In genomic region chr3:185807455-185808068, GRCh38 we compare ENCODE assay signal across 10 cellular contexts. TPM values are rescaled to one million over a fixed set of nuclear protein-coding genes. Genes with fewer than 3 reads are reported as not detected.
A peak's percentile ranks its signal among the peaks of the same experiment; 100 is the strongest.
DNase-seq lines count a peak whose midpoint lies in the region; ATAC-seq and TF ChIP-seq lines count a peak whose summit lies in the region.
"Had no signal": no experiment of that assay in that cellular context is flagged by ENCODE, and none has a peak within 500 bp of the region (broad histone marks: within the 10 kb centered on the region; RNA-seq: fewer than 3 reads in every experiment).

No MANE protein-coding gene starts in this region.

- no peak overlapping the region for H3K4me3 Mint-ChIP-seq in activated CD4-positive, alpha-beta memory T cell treated with anti-CD3 and anti-CD28 coated beads for 36 hours
- H3K4me3 Mint-ChIP-seq in activated CD4-positive, alpha-beta memory T cell treated with anti-CD3 and anti-CD28 coated beads, Interleukin-2, amount 10 ng/mL, durations not matched to agents 7 days and 5 days, result no peak overlapping the region
- H3K4me3 Mint-ChIP-seq in activated CD8-positive, alpha-beta T cell treated with anti-CD3 and anti-CD28 coated beads for 36 hours, result no peak overlapping the region

- intact Hi-C loops in activated CD4-positive, alpha-beta memory T cell treated with anti-CD3 and anti-CD28 coated beads for 36 hours (cut with micrococcal nuclease), result no loop called here
- intact Hi-C loops in activated CD8-positive, alpha-beta T cell treated with anti-CD3 and anti-CD28 coated beads for 36 hours (cut with micrococcal nuclease), result no loop called here

- POLR2A ChIA-PET in activated CD4-positive, alpha-beta memory T cell treated with anti-CD3 and anti-CD28 coated beads for 36 hours (lab: Charles Lee), result no interaction called here
- POLR2A ChIA-PET in activated CD4-positive, alpha-beta memory T cell treated with anti-CD3 and anti-CD28 coated beads, Interleukin-2, amount 10 ng/mL, durations not matched to agents 7 days and 5 days (lab: Charles Lee), result no interaction called here
- POLR2A ChIA-PET in RWPE1 (lab: Yijun Ruan, JAX; ENCODE audit: low non-redundant PET), result interaction anchor here (0.5 kb wide), 1 partner anchor 11 kb away, joined by 3 read pairs; no protein-coding TSS in a partner anchor
- POLR2A ChIA-PET in activated CD8-positive, alpha-beta T cell treated with anti-CD3 and anti-CD28 coated beads for 36 hours (lab: Charles Lee), result interaction anchor here (1.0 kb wide), 1 partner anchor 34 kb away, joined by 3 read pairs; no protein-coding TSS in a partner anchor

- CTCF ChIA-PET in activated CD4-positive, alpha-beta memory T cell treated with anti-CD3 and anti-CD28 coated beads for 36 hours (lab: Charles Lee), result interaction anchor here (0.7 to 1.1 kb wide), 2 partner anchors 15 to 42 kb away, joined by 3 to 5 read pairs; no protein-coding TSS in a partner anchor
- CTCF ChIA-PET in activated CD4-positive, alpha-beta memory T cell treated with anti-CD3 and anti-CD28 coated beads, Interleukin-2, amount 10 ng/mL, durations not matched to agents 7 days and 5 days (lab: Charles Lee), result interaction anchor here (0.9 to 1.2 kb wide), 2 partner anchors 36 to 39 kb away, joined by 3 to 4 read pairs; no protein-coding TSS in a partner anchor
- CTCF ChIA-PET in RWPE1 (lab: Yijun Ruan, JAX), result interaction anchor here (0.7 to 1.5 kb wide), 3 partner anchors 39 to 737 kb away, joined by 3 to 5 read pairs (median 4); no protein-coding TSS in a partner anchor
- CTCF ChIA-PET in activated CD8-positive, alpha-beta T cell treated with anti-CD3 and anti-CD28 coated beads for 36 hours (lab: Charles Lee), result interaction anchor here (0.9 kb wide), 1 partner anchor 147 kb away, joined by 3 read pairs; no protein-coding TSS in a partner anchor

- DNase-seq in activated CD4-positive, alpha-beta memory T cell treated with anti-CD3 and anti-CD28 coated beads for 36 hours, result peak; percentile 20
- no peak for DNase-seq in activated CD4-positive, alpha-beta memory T cell treated with anti-CD3 and anti-CD28 coated beads, Interleukin-2, amount 10 ng/mL, durations not matched to agents 7 days and 5 days
- DNase-seq in RWPE1 (ENCODE audit: low spot score) (peak; percentile 35), fibroblast of mammary gland (ENCODE audit: low read depth) (peak; percentile 99), stromal cell of bone marrow (ENCODE audit: low read depth) (peak; percentile 79)
- no peak for DNase-seq in activated CD8-positive, alpha-beta T cell treated with anti-CD3 and anti-CD28 coated beads for 36 hours
- DNase-seq: activated CD4-positive, alpha-beta T cell treated with anti-CD3 and anti-CD28 coated beads, Interleukin-2, amount 50 U/mL, for 1 hour had no signal

- H3K9me3 Mint-ChIP-seq in activated CD4-positive, alpha-beta memory T cell treated with anti-CD3 and anti-CD28 coated beads for 36 hours, result no peaks in the 10 kb centered on the region
- H3K9me3 Mint-ChIP-seq in activated CD4-positive, alpha-beta memory T cell treated with anti-CD3 and anti-CD28 coated beads, Interleukin-2, amount 10 ng/mL, durations not matched to agents 7 days and 5 days, result no peaks in the 10 kb centered on the region
- no peaks in the 10 kb centered on the region for H3K9me3 Mint-ChIP-seq in activated CD8-positive, alpha-beta T cell treated with anti-CD3 and anti-CD28 coated beads for 36 hours

- no peak overlapping the region for H3K4me3 ChIP-seq in fibroblast of mammary gland (ENCODE audit: control insufficient read depth, low read depth, low read length)
- H3K4me3 ChIP-seq: thoracic aorta had no signal

- no peaks in the 10 kb centered on the region for H3K36me3 Mint-ChIP-seq in activated CD4-positive, alpha-beta memory T cell treated with anti-CD3 and anti-CD28 coated beads for 36 hours
- H3K36me3 Mint-ChIP-seq in activated CD4-positive, alpha-beta memory T cell treated with anti-CD3 and anti-CD28 coated beads, Interleukin-2, amount 10 ng/mL, durations not matched to agents 7 days and 5 days (ENCODE audit: low read depth), result no peaks in the 10 kb centered on the region
- H3K36me3 Mint-ChIP-seq in activated CD8-positive, alpha-beta T cell treated with anti-CD3 and anti-CD28 coated beads for 36 hours (ENCODE audit: low read depth), result no peaks in the 10 kb centered on the region

- peaks cover 3% of the 10 kb centered on the region for H3K27me3 Mint-ChIP-seq in activated CD4-positive, alpha-beta memory T cell treated with anti-CD3 and anti-CD28 coated beads for 36 hours
- peaks cover 13% of the 10 kb centered on the region for H3K27me3 Mint-ChIP-seq in activated CD4-positive, alpha-beta memory T cell treated with anti-CD3 and anti-CD28 coated beads, Interleukin-2, amount 10 ng/mL, durations not matched to agents 7 days and 5 days
- peaks cover 12% of the 10 kb centered on the region for H3K27me3 Mint-ChIP-seq in activated CD8-positive, alpha-beta T cell treated with anti-CD3 and anti-CD28 coated beads for 36 hours

- TF ChIP-seq CTCF in RWPE1 (conservative IDR thresholded peaks at IDR 0.05; ENCODE audit: low read depth), result no peak
- no peak for TF ChIP-seq CTCF in fibroblast of mammary gland (conservative IDR thresholded peaks at IDR 0.05; ENCODE audit: control insufficient read depth, insufficient read depth, low read depth, low read length)
- no peak for TF ChIP-seq CTCF in activated CD8-positive, alpha-beta T cell treated with anti-CD3 and anti-CD28 coated beads for 36 hours (IDR thresholded peaks at IDR 0.05)

- ATAC-seq in GM21825 (IDR thresholded peaks at IDR 0.05; ENCODE audit: unreplicated experiment) (no peak), HG02610 (IDR thresholded peaks at IDR 0.05; ENCODE audit: unreplicated experiment) (no peak)
- ATAC-seq in activated CD8-positive, alpha-beta T cell treated with anti-CD3 and anti-CD28 coated beads for 36 hours, result no peak

- H3K27ac Mint-ChIP-seq in activated CD4-positive, alpha-beta memory T cell treated with anti-CD3 and anti-CD28 coated beads for 36 hours, result no peak overlapping the region
- H3K27ac Mint-ChIP-seq in activated CD4-positive, alpha-beta memory T cell treated with anti-CD3 and anti-CD28 coated beads, Interleukin-2, amount 10 ng/mL, durations not matched to agents 7 days and 5 days, result no peak overlapping the region
- H3K27ac Mint-ChIP-seq in activated CD8-positive, alpha-beta T cell treated with anti-CD3 and anti-CD28 coated beads for 36 hours, result no peak overlapping the region

- no peak overlapping the region for H3K27ac ChIP-seq in RWPE1
- H3K27ac ChIP-seq: thoracic aorta had no signal

- H3K4me1 Mint-ChIP-seq in activated CD4-positive, alpha-beta memory T cell treated with anti-CD3 and anti-CD28 coated beads for 36 hours (ENCODE audit: low read depth), result no peaks in the 10 kb centered on the region
- H3K4me1 Mint-ChIP-seq in activated CD4-positive, alpha-beta memory T cell treated with anti-CD3 and anti-CD28 coated beads, Interleukin-2, amount 10 ng/mL, durations not matched to agents 7 days and 5 days, result no peaks in the 10 kb centered on the region
- no peaks in the 10 kb centered on the region for H3K4me1 Mint-ChIP-seq in activated CD8-positive, alpha-beta T cell treated with anti-CD3 and anti-CD28 coated beads for 36 hours (ENCODE audit: low read depth)

RNA-seq across cellular contexts. Expression of gene IGF2BP2, which starts 17.3 kb away (rescaled TPM):
- under 1 TPM; 0.29 to 0.55 TPM for total RNA-seq in activated CD4-positive, alpha-beta memory T cell treated with anti-CD3 and anti-CD28 coated beads for 36 hours
- under 1 TPM; 0.13 to 0.40 TPM for total RNA-seq in activated CD4-positive, alpha-beta memory T cell treated with anti-CD3 and anti-CD28 coated beads, Interleukin-2, amount 10 ng/mL, durations not matched to agents 7 days and 5 days
- total RNA-seq in activated CD8-positive, alpha-beta T cell treated with anti-CD3 and anti-CD28 coated beads for 36 hours, result under 1 TPM; 0.52 to 0.65 TPM

Comparison
In these comparisons a context has a peak if more than half of its experiments do, and no peak if none do; other contexts are left out.
1. DNase-seq: peak in activated CD4-positive, alpha-beta memory T cell treated with anti-CD3 and anti-CD28 coated beads for 36 hours (single experiment), RWPE1 (single experiment), fibroblast of mammary gland (single experiment) and stromal cell of bone marrow (single experiment); none in activated CD4-positive, alpha-beta memory T cell treated with anti-CD3 and anti-CD28 coated beads, Interleukin-2, amount 10 ng/mL, durations not matched to agents 7 days and 5 days (single experiment) and activated CD8-positive, alpha-beta T cell treated with anti-CD3 and anti-CD28 coated beads for 36 hours (single experiment).
2. POLR2A ChIA-PET loops: an anchor here in RWPE1 (0.5 kb wide) and activated CD8-positive, alpha-beta T cell treated with anti-CD3 and anti-CD28 coated beads for 36 hours (1.0 kb wide); none called in activated CD4-positive, alpha-beta memory T cell treated with anti-CD3 and anti-CD28 coated beads for 36 hours and activated CD4-positive, alpha-beta memory T cell treated with anti-CD3 and anti-CD28 coated beads, Interleukin-2, amount 10 ng/mL, durations not matched to agents 7 days and 5 days.